ENCODE assay signal across 1 cellular context in the genomic region with DNA sequence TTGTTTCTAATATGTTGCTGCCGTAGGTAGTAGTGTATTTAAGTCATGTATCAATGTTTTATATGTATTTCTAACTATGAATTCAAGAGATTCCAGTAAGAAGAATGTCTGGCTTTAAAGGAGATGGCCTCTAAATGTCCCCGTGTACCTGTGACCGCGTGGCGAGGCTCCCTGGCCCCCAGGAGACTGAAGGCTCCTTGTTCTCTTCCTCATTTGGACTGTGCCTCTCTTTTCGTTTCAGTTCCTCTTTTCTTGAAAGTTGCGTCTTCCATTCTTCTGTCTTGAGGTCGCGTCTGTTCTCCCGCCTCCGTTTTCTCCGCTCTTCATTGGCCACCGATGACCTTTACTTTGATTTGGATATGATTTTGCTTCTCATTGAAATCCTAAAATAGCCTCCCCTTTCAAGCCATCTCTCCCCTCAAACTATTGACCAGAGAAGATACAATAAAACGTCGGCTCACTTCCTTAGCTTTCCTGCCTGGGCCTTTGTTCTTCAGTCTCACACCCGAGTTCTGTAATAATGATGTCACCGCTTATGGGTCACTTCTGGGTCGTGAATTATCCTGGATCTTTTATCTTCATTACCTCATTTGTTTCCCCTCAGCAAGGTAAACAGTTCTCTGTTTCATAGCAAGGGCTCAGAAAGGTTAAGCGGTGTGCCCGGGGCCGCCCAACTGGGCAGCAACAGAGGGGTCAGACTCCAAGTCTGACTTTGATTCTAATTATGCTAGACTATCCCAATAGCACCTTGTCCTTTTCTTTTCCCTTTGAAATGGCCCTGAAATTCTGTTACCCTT.
TF ChIP-seq lines count a peak whose summit lies in the region.

No MANE protein-coding gene starts in this region.

TF ChIP-seq in GM12878, 131 proteins besides CTCF, POLR2A, EP300 and RAD21 (continued from another document and continues in another):
- TF ChIP-seq, protein P1, sequence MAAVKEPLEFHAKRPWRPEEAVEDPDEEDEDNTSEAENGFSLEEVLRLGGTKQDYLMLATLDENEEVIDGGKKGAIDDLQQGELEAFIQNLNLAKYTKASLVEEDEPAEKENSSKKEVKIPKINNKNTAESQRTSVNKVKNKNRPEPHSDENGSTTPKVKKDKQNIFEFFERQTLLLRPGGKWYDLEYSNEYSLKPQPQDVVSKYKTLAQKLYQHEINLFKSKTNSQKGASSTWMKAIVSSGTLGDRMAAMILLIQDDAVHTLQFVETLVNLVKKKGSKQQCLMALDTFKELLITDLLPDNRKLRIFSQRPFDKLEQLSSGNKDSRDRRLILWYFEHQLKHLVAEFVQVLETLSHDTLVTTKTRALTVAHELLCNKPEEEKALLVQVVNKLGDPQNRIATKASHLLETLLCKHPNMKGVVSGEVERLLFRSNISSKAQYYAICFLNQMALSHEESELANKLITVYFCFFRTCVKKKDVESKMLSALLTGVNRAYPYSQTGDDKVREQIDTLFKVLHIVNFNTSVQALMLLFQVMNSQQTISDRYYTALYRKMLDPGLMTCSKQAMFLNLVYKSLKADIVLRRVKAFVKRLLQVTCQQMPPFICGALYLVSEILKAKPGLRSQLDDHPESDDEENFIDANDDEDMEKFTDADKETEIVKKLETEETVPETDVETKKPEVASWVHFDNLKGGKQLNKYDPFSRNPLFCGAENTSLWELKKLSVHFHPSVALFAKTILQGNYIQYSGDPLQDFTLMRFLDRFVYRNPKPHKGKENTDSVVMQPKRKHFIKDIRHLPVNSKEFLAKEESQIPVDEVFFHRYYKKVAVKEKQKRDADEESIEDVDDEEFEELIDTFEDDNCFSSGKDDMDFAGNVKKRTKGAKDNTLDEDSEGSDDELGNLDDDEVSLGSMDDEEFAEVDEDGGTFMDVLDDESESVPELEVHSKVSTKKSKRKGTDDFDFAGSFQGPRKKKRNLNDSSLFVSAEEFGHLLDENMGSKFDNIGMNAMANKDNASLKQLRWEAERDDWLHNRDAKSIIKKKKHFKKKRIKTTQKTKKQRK (IDR thresholded peaks at IDR 0.05; ENCODE audit: low read depth, low read length): no peak
- TF ChIP-seq, protein P2, sequence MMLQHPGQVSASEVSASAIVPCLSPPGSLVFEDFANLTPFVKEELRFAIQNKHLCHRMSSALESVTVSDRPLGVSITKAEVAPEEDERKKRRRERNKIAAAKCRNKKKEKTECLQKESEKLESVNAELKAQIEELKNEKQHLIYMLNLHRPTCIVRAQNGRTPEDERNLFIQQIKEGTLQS (IDR thresholded peaks at IDR 0.05; ENCODE audit: borderline replicate concordance, extremely low read depth, low read depth, low read length): no peak
- TF ChIP-seq, protein P3, sequence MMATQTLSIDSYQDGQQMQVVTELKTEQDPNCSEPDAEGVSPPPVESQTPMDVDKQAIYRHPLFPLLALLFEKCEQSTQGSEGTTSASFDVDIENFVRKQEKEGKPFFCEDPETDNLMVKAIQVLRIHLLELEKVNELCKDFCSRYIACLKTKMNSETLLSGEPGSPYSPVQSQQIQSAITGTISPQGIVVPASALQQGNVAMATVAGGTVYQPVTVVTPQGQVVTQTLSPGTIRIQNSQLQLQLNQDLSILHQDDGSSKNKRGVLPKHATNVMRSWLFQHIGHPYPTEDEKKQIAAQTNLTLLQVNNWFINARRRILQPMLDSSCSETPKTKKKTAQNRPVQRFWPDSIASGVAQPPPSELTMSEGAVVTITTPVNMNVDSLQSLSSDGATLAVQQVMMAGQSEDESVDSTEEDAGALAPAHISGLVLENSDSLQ (IDR thresholded peaks at IDR 0.05): peak; percentile 38; the same call in 1 of the 2 replicates
- TF ChIP-seq SMAD1 (IDR thresholded peaks at IDR 0.05; ENCODE audit: low read depth, partially characterized antibody) (peak; percentile 42), ZNF622 (IDR thresholded peaks at IDR 0.05) (no peak), ASH2L (IDR thresholded peaks at IDR 0.05; ENCODE audit: borderline replicate concordance, low read depth) (0 out of 2 replicates have a peak, but pooled peaks have one; percentile 45), SUPT20H (IDR thresholded peaks at IDR 0.05; ENCODE audit: borderline replicate concordance, control insufficient read depth, low read depth, low read length) (no peak), BHLHE40 (IDR thresholded peaks at IDR 0.05; ENCODE audit: borderline replicate concordance in 1 of 2, low read depth in 2 of 2, low read length in 1 of 2) (peak; percentile 63 to 67; a peak in 3 of 4 replicates), NR2C1 (IDR thresholded peaks at IDR 0.05) (peak; percentile 65), CBX5 (IDR thresholded peaks at IDR 0.05; ENCODE audit: low read depth) (peak; percentile 61; the same call in 1 of the 2 replicates), ZNF384 (IDR thresholded peaks at IDR 0.05; ENCODE audit: borderline replicate concordance, low read depth, low read length) (no peak), ESRRA (IDR thresholded peaks at IDR 0.05; ENCODE audit: low read length) (0 out of 2 replicates have a peak, but pooled peaks have one; percentile 12), ZNF274 (IDR thresholded peaks at IDR 0.05; ENCODE audit: insufficient read depth, insufficient read length) (no peak), BCL11A (IDR thresholded peaks at IDR 0.05; ENCODE audit: low read depth, low read length) (peak; percentile 85), NBN (IDR thresholded peaks at IDR 0.05) (peak; percentile 97), TCF7 (IDR thresholded peaks at IDR 0.05; ENCODE audit: borderline replicate concordance) (peak; percentile 87), CREB1 (IDR thresholded peaks at IDR 0.05; ENCODE audit: low read depth) (peak; percentile 86; the same call in 1 of the 2 replicates), FOXK2 (IDR thresholded peaks at IDR 0.05) (no peak), LARP7 (IDR thresholded peaks at IDR 0.05) (no peak), RAD51 (IDR thresholded peaks at IDR 0.05) (peak; percentile 48), PML (IDR thresholded peaks at IDR 0.05; ENCODE audit: low read length) (peak; percentile 62), SIN3A (IDR thresholded peaks at IDR 0.05; ENCODE audit: low read depth, low read length) (0 out of 2 replicates have a peak, but pooled peaks have one; percentile 23), ZBED1 (IDR thresholded peaks at IDR 0.05; ENCODE audit: borderline replicate concordance) (no peak), ATF7 (IDR thresholded peaks at IDR 0.05; ENCODE audit: low read depth) (peak; percentile 100), RB1 (IDR thresholded peaks at IDR 0.05; ENCODE audit: borderline replicate concordance) (peak; percentile 20; the same call in 1 of the 2 replicates), MEF2A (IDR thresholded peaks at IDR 0.05; ENCODE audit: insufficient read depth, low read depth, low read length) (peak; percentile 98), SP1 (IDR thresholded peaks at IDR 0.05; ENCODE audit: low read depth, low read length) (peak; percentile 75)
- TF ChIP-seq, protein P4, sequence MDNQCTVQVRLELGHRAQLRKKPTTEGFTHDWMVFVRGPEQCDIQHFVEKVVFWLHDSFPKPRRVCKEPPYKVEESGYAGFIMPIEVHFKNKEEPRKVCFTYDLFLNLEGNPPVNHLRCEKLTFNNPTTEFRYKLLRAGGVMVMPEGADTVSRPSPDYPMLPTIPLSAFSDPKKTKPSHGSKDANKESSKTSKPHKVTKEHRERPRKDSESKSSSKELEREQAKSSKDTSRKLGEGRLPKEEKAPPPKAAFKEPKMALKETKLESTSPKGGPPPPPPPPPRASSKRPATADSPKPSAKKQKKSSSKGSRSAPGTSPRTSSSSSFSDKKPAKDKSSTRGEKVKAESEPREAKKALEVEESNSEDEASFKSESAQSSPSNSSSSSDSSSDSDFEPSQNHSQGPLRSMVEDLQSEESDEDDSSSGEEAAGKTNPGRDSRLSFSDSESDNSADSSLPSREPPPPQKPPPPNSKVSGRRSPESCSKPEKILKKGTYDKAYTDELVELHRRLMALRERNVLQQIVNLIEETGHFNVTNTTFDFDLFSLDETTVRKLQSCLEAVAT (IDR thresholded peaks at IDR 0.05): peak; percentile 86
- TF ChIP-seq, protein P5, sequence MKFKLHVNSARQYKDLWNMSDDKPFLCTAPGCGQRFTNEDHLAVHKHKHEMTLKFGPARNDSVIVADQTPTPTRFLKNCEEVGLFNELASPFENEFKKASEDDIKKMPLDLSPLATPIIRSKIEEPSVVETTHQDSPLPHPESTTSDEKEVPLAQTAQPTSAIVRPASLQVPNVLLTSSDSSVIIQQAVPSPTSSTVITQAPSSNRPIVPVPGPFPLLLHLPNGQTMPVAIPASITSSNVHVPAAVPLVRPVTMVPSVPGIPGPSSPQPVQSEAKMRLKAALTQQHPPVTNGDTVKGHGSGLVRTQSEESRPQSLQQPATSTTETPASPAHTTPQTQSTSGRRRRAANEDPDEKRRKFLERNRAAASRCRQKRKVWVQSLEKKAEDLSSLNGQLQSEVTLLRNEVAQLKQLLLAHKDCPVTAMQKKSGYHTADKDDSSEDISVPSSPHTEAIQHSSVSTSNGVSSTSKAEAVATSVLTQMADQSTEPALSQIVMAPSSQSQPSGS (IDR thresholded peaks at IDR 0.05; ENCODE audit: low read length): peak; percentile 99
- TF ChIP-seq, protein P6, sequence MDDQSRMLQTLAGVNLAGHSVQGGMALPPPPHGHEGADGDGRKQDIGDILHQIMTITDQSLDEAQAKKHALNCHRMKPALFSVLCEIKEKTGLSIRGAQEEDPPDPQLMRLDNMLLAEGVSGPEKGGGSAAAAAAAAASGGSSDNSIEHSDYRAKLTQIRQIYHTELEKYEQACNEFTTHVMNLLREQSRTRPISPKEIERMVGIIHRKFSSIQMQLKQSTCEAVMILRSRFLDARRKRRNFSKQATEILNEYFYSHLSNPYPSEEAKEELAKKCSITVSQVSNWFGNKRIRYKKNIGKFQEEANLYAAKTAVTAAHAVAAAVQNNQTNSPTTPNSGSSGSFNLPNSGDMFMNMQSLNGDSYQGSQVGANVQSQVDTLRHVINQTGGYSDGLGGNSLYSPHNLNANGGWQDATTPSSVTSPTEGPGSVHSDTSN (IDR thresholded peaks at IDR 0.05; ENCODE audit: insufficient replicate concordance, low read depth, low read length): no peak
- TF ChIP-seq, protein P7, sequence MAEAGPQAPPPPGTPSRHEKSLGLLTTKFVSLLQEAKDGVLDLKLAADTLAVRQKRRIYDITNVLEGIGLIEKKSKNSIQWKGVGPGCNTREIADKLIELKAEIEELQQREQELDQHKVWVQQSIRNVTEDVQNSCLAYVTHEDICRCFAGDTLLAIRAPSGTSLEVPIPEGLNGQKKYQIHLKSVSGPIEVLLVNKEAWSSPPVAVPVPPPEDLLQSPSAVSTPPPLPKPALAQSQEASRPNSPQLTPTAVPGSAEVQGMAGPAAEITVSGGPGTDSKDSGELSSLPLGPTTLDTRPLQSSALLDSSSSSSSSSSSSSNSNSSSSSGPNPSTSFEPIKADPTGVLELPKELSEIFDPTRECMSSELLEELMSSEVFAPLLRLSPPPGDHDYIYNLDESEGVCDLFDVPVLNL (IDR thresholded peaks at IDR 0.05; ENCODE audit: low read depth, low read length): peak; percentile 86
- TF ChIP-seq, protein P8, sequence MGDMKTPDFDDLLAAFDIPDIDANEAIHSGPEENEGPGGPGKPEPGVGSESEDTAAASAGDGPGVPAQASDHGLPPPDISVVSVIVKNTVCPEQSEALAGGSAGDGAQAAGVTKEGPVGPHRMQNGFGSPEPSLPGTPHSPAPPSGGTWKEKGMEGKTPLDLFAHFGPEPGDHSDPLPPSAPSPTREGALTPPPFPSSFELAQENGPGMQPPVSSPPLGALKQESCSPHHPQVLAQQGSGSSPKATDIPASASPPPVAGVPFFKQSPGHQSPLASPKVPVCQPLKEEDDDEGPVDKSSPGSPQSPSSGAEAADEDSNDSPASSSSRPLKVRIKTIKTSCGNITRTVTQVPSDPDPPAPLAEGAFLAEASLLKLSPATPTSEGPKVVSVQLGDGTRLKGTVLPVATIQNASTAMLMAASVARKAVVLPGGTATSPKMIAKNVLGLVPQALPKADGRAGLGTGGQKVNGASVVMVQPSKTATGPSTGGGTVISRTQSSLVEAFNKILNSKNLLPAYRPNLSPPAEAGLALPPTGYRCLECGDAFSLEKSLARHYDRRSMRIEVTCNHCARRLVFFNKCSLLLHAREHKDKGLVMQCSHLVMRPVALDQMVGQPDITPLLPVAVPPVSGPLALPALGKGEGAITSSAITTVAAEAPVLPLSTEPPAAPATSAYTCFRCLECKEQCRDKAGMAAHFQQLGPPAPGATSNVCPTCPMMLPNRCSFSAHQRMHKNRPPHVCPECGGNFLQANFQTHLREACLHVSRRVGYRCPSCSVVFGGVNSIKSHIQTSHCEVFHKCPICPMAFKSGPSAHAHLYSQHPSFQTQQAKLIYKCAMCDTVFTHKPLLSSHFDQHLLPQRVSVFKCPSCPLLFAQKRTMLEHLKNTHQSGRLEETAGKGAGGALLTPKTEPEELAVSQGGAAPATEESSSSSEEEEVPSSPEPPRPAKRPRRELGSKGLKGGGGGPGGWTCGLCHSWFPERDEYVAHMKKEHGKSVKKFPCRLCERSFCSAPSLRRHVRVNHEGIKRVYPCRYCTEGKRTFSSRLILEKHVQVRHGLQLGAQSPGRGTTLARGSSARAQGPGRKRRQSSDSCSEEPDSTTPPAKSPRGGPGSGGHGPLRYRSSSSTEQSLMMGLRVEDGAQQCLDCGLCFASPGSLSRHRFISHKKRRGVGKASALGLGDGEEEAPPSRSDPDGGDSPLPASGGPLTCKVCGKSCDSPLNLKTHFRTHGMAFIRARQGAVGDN (IDR thresholded peaks at IDR 0.05): peak; percentile 100
- TF ChIP-seq, protein P9, sequence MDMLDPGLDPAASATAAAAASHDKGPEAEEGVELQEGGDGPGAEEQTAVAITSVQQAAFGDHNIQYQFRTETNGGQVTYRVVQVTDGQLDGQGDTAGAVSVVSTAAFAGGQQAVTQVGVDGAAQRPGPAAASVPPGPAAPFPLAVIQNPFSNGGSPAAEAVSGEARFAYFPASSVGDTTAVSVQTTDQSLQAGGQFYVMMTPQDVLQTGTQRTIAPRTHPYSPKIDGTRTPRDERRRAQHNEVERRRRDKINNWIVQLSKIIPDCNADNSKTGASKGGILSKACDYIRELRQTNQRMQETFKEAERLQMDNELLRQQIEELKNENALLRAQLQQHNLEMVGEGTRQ (IDR thresholded peaks at IDR 0.05; ENCODE audit: borderline replicate concordance, low read depth, low read length): no peak
- TF ChIP-seq, protein P10, sequence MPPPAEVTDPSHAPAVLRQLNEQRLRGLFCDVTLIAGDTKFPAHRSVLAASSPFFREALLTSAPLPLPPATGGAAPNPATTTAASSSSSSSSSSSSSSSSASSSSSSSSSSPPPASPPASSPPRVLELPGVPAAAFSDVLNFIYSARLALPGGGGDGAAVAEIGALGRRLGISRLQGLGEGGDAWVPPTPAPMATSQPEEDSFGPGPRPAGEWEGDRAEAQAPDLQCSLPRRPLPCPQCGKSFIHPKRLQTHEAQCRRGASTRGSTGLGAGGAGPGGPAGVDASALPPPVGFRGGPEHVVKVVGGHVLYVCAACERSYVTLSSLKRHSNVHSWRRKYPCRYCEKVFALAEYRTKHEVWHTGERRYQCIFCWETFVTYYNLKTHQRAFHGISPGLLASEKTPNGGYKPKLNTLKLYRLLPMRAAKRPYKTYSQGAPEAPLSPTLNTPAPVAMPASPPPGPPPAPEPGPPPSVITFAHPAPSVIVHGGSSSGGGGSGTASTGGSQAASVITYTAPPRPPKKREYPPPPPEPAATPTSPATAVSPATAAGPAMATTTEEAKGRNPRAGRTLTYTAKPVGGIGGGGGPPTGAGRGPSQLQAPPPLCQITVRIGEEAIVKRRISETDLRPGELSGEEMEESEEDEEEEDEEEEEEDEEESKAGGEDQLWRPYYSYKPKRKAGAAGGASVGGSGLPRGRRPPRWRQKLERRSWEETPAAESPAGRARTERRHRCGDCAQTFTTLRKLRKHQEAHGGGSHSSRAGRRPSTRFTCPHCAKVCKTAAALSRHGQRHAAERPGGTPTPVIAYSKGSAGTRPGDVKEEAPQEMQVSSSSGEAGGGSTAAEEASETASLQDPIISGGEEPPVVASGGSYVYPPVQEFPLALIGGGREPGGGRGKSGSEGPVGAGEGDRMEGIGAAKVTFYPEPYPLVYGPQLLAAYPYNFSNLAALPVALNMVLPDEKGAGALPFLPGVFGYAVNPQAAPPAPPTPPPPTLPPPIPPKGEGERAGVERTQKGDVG (CRISPR knock-in tag; IDR thresholded peaks at IDR 0.05): peak; percentile 80
